Comparison of ENCODE assay signal across 8 cellular contexts in the genomic region with DNA sequence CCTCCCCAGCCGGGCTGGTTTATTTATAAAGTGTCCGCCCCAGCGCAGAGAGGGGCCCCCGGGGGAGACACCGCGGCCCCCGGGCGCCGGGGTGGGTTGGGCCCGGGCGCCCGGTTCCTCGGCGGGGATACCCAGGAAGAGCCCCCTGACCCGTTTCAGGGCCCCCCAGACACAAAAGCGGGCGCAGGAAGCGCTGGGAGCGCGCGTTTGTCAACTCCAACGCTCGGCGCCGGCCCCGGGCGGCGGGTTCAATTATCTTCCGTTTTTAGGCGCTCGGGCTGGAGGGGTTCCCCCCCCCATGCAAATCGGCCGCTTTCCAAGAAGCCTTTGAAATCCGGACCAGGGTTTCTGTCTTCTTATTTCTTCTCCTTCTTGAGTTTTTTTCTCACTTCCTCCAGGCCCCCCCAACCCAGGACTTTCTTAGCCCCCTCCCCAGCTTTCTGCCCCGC. TPM values are rescaled to one million over a fixed set of nuclear protein-coding genes. Genes with fewer than 3 reads are reported as not detected.
DNase-seq lines count a peak whose midpoint lies in the region; ATAC-seq and TF ChIP-seq lines count a peak whose summit lies in the region.

No MANE protein-coding gene starts in this region.

- DNase-seq in GM10248 (ENCODE audit: extremely low spot score) (peak; percentile 75), MG63 (peak; percentile 28), hepatic stellate cell (ENCODE audit: low spot score) (peak; percentile 66), SW 1271 (lab: John Stamatoyannopoulos, UW) (no peak), LoVo (ENCODE audit: low spot score) (no peak), GOT3 (lab: John Stamatoyannopoulos, UW) (no peak)
- peak; percentile 62 to 71 for DNase-seq in activated naive CD4-positive, alpha-beta T cell treated with anti-CD3 and anti-CD28 coated beads, Interleukin-2, amount 50 U/mL, for 72 hours (ENCODE audit: low spot score in 2 of 2)

- H3K27me3 ChIP-seq in MG63 (no peaks in the 10 kb centered on the region), skeletal muscle satellite cell (ENCODE audit: control insufficient read depth, insufficient read depth, low read length) (no peaks in the 10 kb centered on the region)

- H3K4me3 ChIP-seq in MG63 = peak overlapping the region; percentile 64
- peak overlapping the region; percentile 93 for H3K4me3 ChIP-seq in skeletal muscle satellite cell (ENCODE audit: low read length)

- no peak overlapping the region for H3K27ac Mint-ChIP-seq in activated naive CD4-positive, alpha-beta T cell treated with anti-CD3 and anti-CD28 coated beads, Interleukin-2, amount 50 U/mL, for 72 hours

- H3K36me3 Mint-ChIP-seq in activated naive CD4-positive, alpha-beta T cell treated with anti-CD3 and anti-CD28 coated beads, Interleukin-2, amount 50 U/mL, for 72 hours = peaks cover 0 to 10% of the 10 kb centered on the region in 2 donors

- H3K36me3 ChIP-seq in MG63 (no peaks in the 10 kb centered on the region), skeletal muscle satellite cell (ENCODE audit: insufficient read depth, low read length) (peaks cover 7% of the 10 kb centered on the region)

- no peak for TF ChIP-seq CTCF in GM10248 (IDR thresholded peaks at IDR 0.05; ENCODE audit: control extremely low read depth, extremely low read depth, low read depth, missing control alignments)

- H3K9me3 ChIP-seq in MG63 (no peaks in the 10 kb centered on the region), skeletal muscle satellite cell (replicated peaks; ENCODE audit: low read length) (no peaks in the 10 kb centered on the region)

- H3K4me2 ChIP-seq in skeletal muscle satellite cell (ENCODE audit: low read length) = peak overlapping the region; percentile 89

- H3K9me3 Mint-ChIP-seq in activated naive CD4-positive, alpha-beta T cell treated with anti-CD3 and anti-CD28 coated beads, Interleukin-2, amount 50 U/mL, for 72 hours = no peaks in the 10 kb centered on the region

- peak overlapping the region; percentile 86 for H3K9ac ChIP-seq in skeletal muscle satellite cell (ENCODE audit: low read depth, low read length)

- peak in 1 of 2 donors; percentile 46 for ATAC-seq in activated naive CD4-positive, alpha-beta T cell treated with anti-CD3 and anti-CD28 coated beads, Interleukin-2, amount 50 U/mL, for 72 hours

- H3K4me1 ChIP-seq in skeletal muscle satellite cell (ENCODE audit: control insufficient read depth, insufficient read depth, low read length) = peaks cover 8% of the 10 kb centered on the region

- CTCF ChIA-PET in GM10248 (lab: Yijun Ruan, JAX) = no interaction called here

- POLR2A ChIA-PET in GM10248 (lab: Yijun Ruan, JAX) = no interaction called here

RNA-seq across cellular contexts. Expression of a gene that starts 0.8 kb away (rescaled TPM):
- total RNA-seq in MG63 (2014; rRNA removed; shearing (Covaris generic); ENCODE audit: low replicate concordance) = 1.0 and 6.6 TPM in 2 replicates
- total RNA-seq in activated naive CD4-positive, alpha-beta T cell treated with anti-CD3 and anti-CD28 coated beads, Interleukin-2, amount 50 U/mL, for 72 hours = 10 to 100 TPM; 22.4 to 35.7 TPM
- 10.0 and 15.5 TPM in 2 replicates for total RNA-seq in skeletal muscle satellite cell (2012; rRNA removed)

RNA-seq across cellular contexts. Expression of a gene that starts 9.5 kb away (rescaled TPM):
- total RNA-seq in MG63 (2014; rRNA removed; shearing (Covaris generic); ENCODE audit: low replicate concordance) = not detected in 2 replicates
- 10 to 100 TPM; 10.9 to 32.4 TPM for total RNA-seq in activated naive CD4-positive, alpha-beta T cell treated with anti-CD3 and anti-CD28 coated beads, Interleukin-2, amount 50 U/mL, for 72 hours
- not detected in 2 replicates for total RNA-seq in skeletal muscle satellite cell (2012; rRNA removed)

RNA-seq across cellular contexts. Expression of a gene that starts 13.6 kb away (rescaled TPM):
- total RNA-seq in MG63 (2014; rRNA removed; shearing (Covaris generic); ENCODE audit: low replicate concordance) = 6.4 and 9.5 TPM in 2 replicates
- total RNA-seq in activated naive CD4-positive, alpha-beta T cell treated with anti-CD3 and anti-CD28 coated beads, Interleukin-2, amount 50 U/mL, for 72 hours = 100 to 1,000 TPM in 1 of 2 donors, 10 to 100 TPM in 1; 98.3 to 102 TPM
- total RNA-seq in skeletal muscle satellite cell (2012; rRNA removed) = 24.3 and 37.6 TPM in 2 replicates

RNA-seq across cellular contexts. Expression of a gene that starts 33.3 kb away (rescaled TPM):
- not detected in 2 replicates for total RNA-seq in MG63 (2014; rRNA removed; shearing (Covaris generic); ENCODE audit: low replicate concordance)
- total RNA-seq in activated naive CD4-positive, alpha-beta T cell treated with anti-CD3 and anti-CD28 coated beads, Interleukin-2, amount 50 U/mL, for 72 hours = not detected
- total RNA-seq in skeletal muscle satellite cell (2012; rRNA removed) = not detected in 2 replicates

RNA-seq across cellular contexts. Expression of a gene that starts 33.6 kb away (rescaled TPM):
- 18.1 and 20.4 TPM in 2 replicates for total RNA-seq in MG63 (2014; rRNA removed; shearing (Covaris generic); ENCODE audit: low replicate concordance)
- 10 to 100 TPM; 42.0 to 61.8 TPM for total RNA-seq in activated naive CD4-positive, alpha-beta T cell treated with anti-CD3 and anti-CD28 coated beads, Interleukin-2, amount 50 U/mL, for 72 hours
- 29.5 and 30.2 TPM in 2 replicates for total RNA-seq in skeletal muscle satellite cell (2012; rRNA removed)

Comparison
In these comparisons a context has a peak if more than half of its experiments do, and no peak if none do; other contexts are left out.
1. DNase-seq: peak in GM10248 (single experiment), MG63 (single experiment), activated naive CD4-positive, alpha-beta T cell treated with anti-CD3 and anti-CD28 coated beads, Interleukin-2, amount 50 U/mL, for 72 hours (2 of 2) and hepatic stellate cell (single experiment); none in SW 1271 (0 of 2), LoVo (single experiment) and GOT3 (single experiment).
2. RNA of a gene that starts 9.5 kb away (total RNA-seq): 10.9 to 32.4 TPM in activated naive CD4-positive, alpha-beta T cell treated with anti-CD3 and anti-CD28 coated beads, Interleukin-2, amount 50 U/mL, for 72 hours; not detected in MG63; every median in the first group is over 10 times any median in the second.